In the genomic region with DNA sequence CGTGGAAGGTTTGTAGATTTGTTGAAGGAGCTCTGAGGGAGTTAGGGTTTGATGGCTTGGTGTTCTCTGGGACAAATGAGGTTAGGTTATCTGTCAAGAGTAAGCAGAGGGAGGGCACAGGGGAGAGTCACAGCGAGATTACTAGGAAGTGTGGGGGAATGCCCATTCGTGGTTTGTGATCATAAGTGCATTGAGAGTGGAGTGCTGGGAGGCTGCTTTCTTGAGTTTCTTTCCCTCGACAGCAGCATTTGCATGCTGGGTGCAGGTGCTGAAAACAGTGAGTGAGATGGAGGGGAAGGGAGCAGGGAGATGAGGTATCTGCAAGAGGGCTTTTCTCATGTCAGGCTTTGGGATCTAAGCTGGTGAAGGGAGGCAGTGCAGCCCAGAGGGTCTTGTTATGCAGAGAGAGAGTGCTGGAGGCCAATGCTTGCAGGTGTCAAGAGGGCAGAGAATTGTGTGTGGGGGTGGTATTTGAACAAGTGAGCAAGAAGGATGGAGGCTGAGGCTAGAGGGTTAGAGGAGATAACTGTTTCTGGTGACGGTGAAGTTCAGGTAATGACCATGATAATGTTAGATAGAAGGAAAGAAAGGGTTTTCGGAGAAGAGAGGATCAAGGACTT, we compare ENCODE assay signal across 1 cellular context.
TF ChIP-seq lines count a peak whose summit lies in the region.

No MANE protein-coding gene starts in this region.

TF ChIP-seq in GM12878, 131 proteins besides CTCF, POLR2A, EP300 and RAD21 (continued from another document):
- TF ChIP-seq ATF7 (IDR thresholded peaks at IDR 0.05; ENCODE audit: low read depth) = 0 out of 2 replicates have a peak, but pooled peaks have one; percentile 16
- no peak for TF ChIP-seq SKIL (IDR thresholded peaks at IDR 0.05; ENCODE audit: low read depth, poor library complexity, severe bottlenecking)
- TF ChIP-seq NFXL1 (IDR thresholded peaks at IDR 0.05; ENCODE audit: borderline replicate concordance) = no peak
- TF ChIP-seq RFX5 (IDR thresholded peaks at IDR 0.05; ENCODE audit: low read depth, low read length) = no peak
- no peak for TF ChIP-seq CHD4 (IDR thresholded peaks at IDR 0.05)
- no peak for TF ChIP-seq PBX3 (IDR thresholded peaks at IDR 0.05; ENCODE audit: insufficient replicate concordance, low read depth, low read length)
- no peak for TF ChIP-seq RB1 (IDR thresholded peaks at IDR 0.05; ENCODE audit: borderline replicate concordance)
- 0 out of 2 replicates have a peak, but pooled peaks have one; percentile 34 for TF ChIP-seq IKZF1 (conservative IDR thresholded peaks at IDR 0.05)
- no peak for TF ChIP-seq TBL1XR1 (IDR thresholded peaks at IDR 0.05; ENCODE audit: low read depth, low read length)
- TF ChIP-seq ELK1 (IDR thresholded peaks at IDR 0.05; ENCODE audit: low read depth, low read length) = no peak
- TF ChIP-seq SMAD5 (IDR thresholded peaks at IDR 0.05; ENCODE audit: low read depth) = no peak
- no peak for TF ChIP-seq BRCA1 (IDR thresholded peaks at IDR 0.05; ENCODE audit: low read depth, low read length)
- no peak for TF ChIP-seq ASH2L (IDR thresholded peaks at IDR 0.05; ENCODE audit: borderline replicate concordance, low read depth)
- TF ChIP-seq POU2F2 (IDR thresholded peaks at IDR 0.05; ENCODE audit: borderline replicate concordance, low read depth, low read length) = peak; percentile 88; the same call in 1 of the 3 replicates
- TF ChIP-seq EED (IDR thresholded peaks at IDR 0.05; ENCODE audit: low read depth) = 0 out of 2 replicates have a peak, but pooled peaks have one; percentile 24
- TF ChIP-seq LARP7 (IDR thresholded peaks at IDR 0.05) = no peak
- no peak for TF ChIP-seq POLR2AphosphoS5 (IDR thresholded peaks at IDR 0.05; ENCODE audit: low read length)
- TF ChIP-seq CHD2 (IDR thresholded peaks at IDR 0.05; ENCODE audit: borderline replicate concordance, low read depth, low read length) = no peak
- no peak for TF ChIP-seq SRF (IDR thresholded peaks at IDR 0.05; ENCODE audit: low read depth in 2 of 2, low read length in 2 of 2)
- TF ChIP-seq MYC (IDR thresholded peaks at IDR 0.05; ENCODE audit: insufficient read depth, insufficient read length, insufficient replicate concordance, low read length, severe bottlenecking) = no peak
- TF ChIP-seq, protein P1, sequence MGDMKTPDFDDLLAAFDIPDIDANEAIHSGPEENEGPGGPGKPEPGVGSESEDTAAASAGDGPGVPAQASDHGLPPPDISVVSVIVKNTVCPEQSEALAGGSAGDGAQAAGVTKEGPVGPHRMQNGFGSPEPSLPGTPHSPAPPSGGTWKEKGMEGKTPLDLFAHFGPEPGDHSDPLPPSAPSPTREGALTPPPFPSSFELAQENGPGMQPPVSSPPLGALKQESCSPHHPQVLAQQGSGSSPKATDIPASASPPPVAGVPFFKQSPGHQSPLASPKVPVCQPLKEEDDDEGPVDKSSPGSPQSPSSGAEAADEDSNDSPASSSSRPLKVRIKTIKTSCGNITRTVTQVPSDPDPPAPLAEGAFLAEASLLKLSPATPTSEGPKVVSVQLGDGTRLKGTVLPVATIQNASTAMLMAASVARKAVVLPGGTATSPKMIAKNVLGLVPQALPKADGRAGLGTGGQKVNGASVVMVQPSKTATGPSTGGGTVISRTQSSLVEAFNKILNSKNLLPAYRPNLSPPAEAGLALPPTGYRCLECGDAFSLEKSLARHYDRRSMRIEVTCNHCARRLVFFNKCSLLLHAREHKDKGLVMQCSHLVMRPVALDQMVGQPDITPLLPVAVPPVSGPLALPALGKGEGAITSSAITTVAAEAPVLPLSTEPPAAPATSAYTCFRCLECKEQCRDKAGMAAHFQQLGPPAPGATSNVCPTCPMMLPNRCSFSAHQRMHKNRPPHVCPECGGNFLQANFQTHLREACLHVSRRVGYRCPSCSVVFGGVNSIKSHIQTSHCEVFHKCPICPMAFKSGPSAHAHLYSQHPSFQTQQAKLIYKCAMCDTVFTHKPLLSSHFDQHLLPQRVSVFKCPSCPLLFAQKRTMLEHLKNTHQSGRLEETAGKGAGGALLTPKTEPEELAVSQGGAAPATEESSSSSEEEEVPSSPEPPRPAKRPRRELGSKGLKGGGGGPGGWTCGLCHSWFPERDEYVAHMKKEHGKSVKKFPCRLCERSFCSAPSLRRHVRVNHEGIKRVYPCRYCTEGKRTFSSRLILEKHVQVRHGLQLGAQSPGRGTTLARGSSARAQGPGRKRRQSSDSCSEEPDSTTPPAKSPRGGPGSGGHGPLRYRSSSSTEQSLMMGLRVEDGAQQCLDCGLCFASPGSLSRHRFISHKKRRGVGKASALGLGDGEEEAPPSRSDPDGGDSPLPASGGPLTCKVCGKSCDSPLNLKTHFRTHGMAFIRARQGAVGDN (IDR thresholded peaks at IDR 0.05) = 0 out of 2 replicates have a peak, but pooled peaks have one; percentile 24
- TF ChIP-seq IKZF2 (IDR thresholded peaks at IDR 0.05) = peak; percentile 36 to 41; a peak in 2 of 4 replicates
- peak; percentile 83 for TF ChIP-seq RUNX3 (IDR thresholded peaks at IDR 0.05; ENCODE audit: low read length)
- no peak for TF ChIP-seq ZNF217 (IDR thresholded peaks at IDR 0.05)
- TF ChIP-seq SIX5 (IDR thresholded peaks at IDR 0.05; ENCODE audit: low read depth, low read length, severe bottlenecking) = no peak
- TF ChIP-seq NBN (IDR thresholded peaks at IDR 0.05) = 0 out of 2 replicates have a peak, but pooled peaks have one; percentile 44
- TF ChIP-seq, protein P2, sequence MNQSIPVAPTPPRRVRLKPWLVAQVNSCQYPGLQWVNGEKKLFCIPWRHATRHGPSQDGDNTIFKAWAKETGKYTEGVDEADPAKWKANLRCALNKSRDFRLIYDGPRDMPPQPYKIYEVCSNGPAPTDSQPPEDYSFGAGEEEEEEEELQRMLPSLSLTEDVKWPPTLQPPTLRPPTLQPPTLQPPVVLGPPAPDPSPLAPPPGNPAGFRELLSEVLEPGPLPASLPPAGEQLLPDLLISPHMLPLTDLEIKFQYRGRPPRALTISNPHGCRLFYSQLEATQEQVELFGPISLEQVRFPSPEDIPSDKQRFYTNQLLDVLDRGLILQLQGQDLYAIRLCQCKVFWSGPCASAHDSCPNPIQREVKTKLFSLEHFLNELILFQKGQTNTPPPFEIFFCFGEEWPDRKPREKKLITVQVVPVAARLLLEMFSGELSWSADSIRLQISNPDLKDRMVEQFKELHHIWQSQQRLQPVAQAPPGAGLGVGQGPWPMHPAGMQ (IDR thresholded peaks at IDR 0.05; ENCODE audit: borderline replicate concordance) = no peak
- 0 out of 2 replicates have a peak, but pooled peaks have one; percentile 45 for TF ChIP-seq RELB (IDR thresholded peaks at IDR 0.05; ENCODE audit: low read depth)
- peak; percentile 41 for TF ChIP-seq RELA (IDR thresholded peaks at IDR 0.05; ENCODE audit: borderline replicate concordance, partially characterized antibody)
- peak; percentile 22 to 27; a peak in 1 of 4 replicates for TF ChIP-seq BHLHE40 (IDR thresholded peaks at IDR 0.05; ENCODE audit: borderline replicate concordance in 1 of 2, low read depth in 2 of 2, low read length in 1 of 2)
- TF ChIP-seq ZNF207 (IDR thresholded peaks at IDR 0.05; ENCODE audit: borderline replicate concordance) = no peak
- TF ChIP-seq ZSCAN29 (IDR thresholded peaks at IDR 0.05) = no peak
- TF ChIP-seq, protein P3, sequence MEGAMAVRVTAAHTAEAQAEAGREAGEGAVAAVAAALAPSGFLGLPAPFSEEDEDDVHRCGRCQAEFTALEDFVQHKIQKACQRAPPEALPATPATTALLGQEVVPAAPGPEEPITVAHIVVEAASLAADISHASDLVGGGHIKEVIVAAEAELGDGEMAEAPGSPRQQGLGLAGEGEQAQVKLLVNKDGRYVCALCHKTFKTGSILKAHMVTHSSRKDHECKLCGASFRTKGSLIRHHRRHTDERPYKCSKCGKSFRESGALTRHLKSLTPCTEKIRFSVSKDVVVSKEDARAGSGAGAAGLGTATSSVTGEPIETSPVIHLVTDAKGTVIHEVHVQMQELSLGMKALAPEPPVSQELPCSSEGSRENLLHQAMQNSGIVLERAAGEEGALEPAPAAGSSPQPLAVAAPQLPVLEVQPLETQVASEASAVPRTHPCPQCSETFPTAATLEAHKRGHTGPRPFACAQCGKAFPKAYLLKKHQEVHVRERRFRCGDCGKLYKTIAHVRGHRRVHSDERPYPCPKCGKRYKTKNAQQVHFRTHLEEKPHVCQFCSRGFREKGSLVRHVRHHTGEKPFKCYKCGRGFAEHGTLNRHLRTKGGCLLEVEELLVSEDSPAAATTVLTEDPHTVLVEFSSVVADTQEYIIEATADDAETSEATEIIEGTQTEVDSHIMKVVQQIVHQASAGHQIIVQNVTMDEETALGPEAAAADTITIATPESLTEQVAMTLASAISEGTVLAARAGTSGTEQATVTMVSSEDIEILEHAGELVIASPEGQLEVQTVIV (IDR thresholded peaks at IDR 0.05; ENCODE audit: borderline replicate concordance, partially characterized antibody) = no peak
- TF ChIP-seq, protein P4, sequence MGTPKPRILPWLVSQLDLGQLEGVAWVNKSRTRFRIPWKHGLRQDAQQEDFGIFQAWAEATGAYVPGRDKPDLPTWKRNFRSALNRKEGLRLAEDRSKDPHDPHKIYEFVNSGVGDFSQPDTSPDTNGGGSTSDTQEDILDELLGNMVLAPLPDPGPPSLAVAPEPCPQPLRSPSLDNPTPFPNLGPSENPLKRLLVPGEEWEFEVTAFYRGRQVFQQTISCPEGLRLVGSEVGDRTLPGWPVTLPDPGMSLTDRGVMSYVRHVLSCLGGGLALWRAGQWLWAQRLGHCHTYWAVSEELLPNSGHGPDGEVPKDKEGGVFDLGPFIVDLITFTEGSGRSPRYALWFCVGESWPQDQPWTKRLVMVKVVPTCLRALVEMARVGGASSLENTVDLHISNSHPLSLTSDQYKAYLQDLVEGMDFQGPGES (IDR thresholded peaks at IDR 0.05) = no peak
- TF ChIP-seq WRNIP1 (IDR thresholded peaks at IDR 0.05; ENCODE audit: borderline replicate concordance, low read depth, low read length) = no peak
- no peak for TF ChIP-seq NR2C1 (IDR thresholded peaks at IDR 0.05)
- 0 out of 2 replicates have a peak, but pooled peaks have one; percentile 42 for TF ChIP-seq MAX (IDR thresholded peaks at IDR 0.05; ENCODE audit: low read depth, low read length)
- TF ChIP-seq BCL11A (IDR thresholded peaks at IDR 0.05; ENCODE audit: low read depth, low read length) = no peak
- no peak for TF ChIP-seq KLF5 (IDR thresholded peaks at IDR 0.05; ENCODE audit: partially characterized antibody)
